In genomic region chr19:36931684-36932083, GRCh38 we compare ENCODE assay signal across 27 cellular contexts.
"Had no signal": no experiment of that assay in that cellular context is flagged by ENCODE, and none has a peak within 500 bp of the region (broad histone marks: within the 10 kb centered on the region; RNA-seq: fewer than 3 reads in every experiment).

No MANE protein-coding gene starts in this region.

- H3K4me1 ChIP-seq: stomach, suprapubic skin, testis, thyroid gland, tibial artery, tibial nerve, transverse colon, upper lobe of left lung, upper lobe of right lung, uterus, vagina had no signal

- H3K4me3 ChIP-seq: stomach, suprapubic skin, testis, thoracic aorta, thyroid gland, tibial artery, tibial nerve, transverse colon, upper lobe of left lung, upper lobe of right lung, uterus, vagina had no signal

- H3K36me3 ChIP-seq: uterus had no signal

- ATAC-seq: stimulated activated effector memory CD8-positive, alpha-beta T cell treated with anti-CD3 and anti-CD28 coated beads, Interleukin-12 subunit alpha, Interleukin-12 subunit beta, amount 100 ng/mL, for 72 hours; stimulated activated memory B cell treated with anti-CD40 and anti-IgM and Interleukin-4, amounts not matched to agents 10 μg/mL and 1 μg/mL and 100 μg/mL, for 72 hours; stimulated activated naive B cell treated with anti-CD40 and anti-IgM and Interleukin-4, amounts not matched to agents 10 μg/mL and 1 μg/mL and 100 μg/mL, for 72 hours; stimulated activated naive CD8-positive, alpha-beta T cell treated with anti-CD3 and anti-CD28 coated beads, Interleukin-15, amount 100 ng/mL, for 72 hours; stimulated activated naive CD8-positive, alpha-beta T cell treated with anti-CD3 and anti-CD28 coated beads, Interleukin-15, Interleukin-2, amounts not matched to agents 100 U/mL and 50 U/mL, for 24 hours; upper lobe of right lung had no signal

- H3K27ac ChIP-seq: stomach, suprapubic skin, testis, thoracic aorta, thyroid gland, tibial artery, tibial nerve, transverse colon, upper lobe of left lung, upper lobe of right lung, uterus, vagina had no signal

- H3K27me3 ChIP-seq: stomach, suprapubic skin, testis, thyroid gland, tibial artery, tibial nerve, transverse colon, upper lobe of left lung, upper lobe of right lung, uterus, vagina had no signal

- FAIRE-seq: urothelium cell line had no signal

- H3K9me3 ChIP-seq: testis, thyroid gland had no signal

- DNase-seq: stimulated activated CD4-positive, alpha-beta T cell treated with anti-CD3 and anti-CD28 coated beads, Interleukin-2, amount 100 ng/mL, for 48 hours; stimulated activated CD4-positive, alpha-beta T cell treated with anti-CD3 and anti-CD28 coated beads, Interleukin-4, amount 100 ng/mL, for 1 hour; stimulated activated CD4-positive, alpha-beta T cell treated with anti-CD3 and anti-CD28 coated beads, Interleukin-4, amount 100 ng/mL, for 24 hours; stimulated activated CD4-positive, alpha-beta T cell treated with anti-CD3 and anti-CD28 coated beads, Interleukin-4, amount 100 ng/mL, for 4 hours; stimulated activated CD8-positive, alpha-beta memory T cell treated with anti-CD3 and anti-CD28 coated beads, Interleukin-4, amount 100 ng/mL, for 48 hours; stimulated activated naive B cell treated with anti-CD40 and anti-IgM and Interleukin-4, amounts not matched to agents 10 μg/mL and 1 μg/mL and 100 μg/mL, for 72 hours; stimulated activated naive CD4-positive, alpha-beta T cell; stimulated activated naive CD4-positive, alpha-beta T cell treated with Interleukin-2 at 50 U/mL for 16 hours; stimulated activated naive CD8-positive, alpha-beta T cell treated with anti-CD3 and anti-CD28 coated beads, Interleukin-15, amount 100 ng/mL, for 72 hours; stimulated activated naive CD8-positive, alpha-beta T cell treated with anti-CD3 and anti-CD28 coated beads, Interleukin-15, Interleukin-2, amounts not matched to agents 100 U/mL and 50 U/mL, for 24 hours; stomach; substantia nigra; testis; thyroid gland; tibial artery; transverse colon; trophoblast cell; upper lobe of left lung; upper lobe of right lung; uterus had no signal
